In the genomic region with DNA sequence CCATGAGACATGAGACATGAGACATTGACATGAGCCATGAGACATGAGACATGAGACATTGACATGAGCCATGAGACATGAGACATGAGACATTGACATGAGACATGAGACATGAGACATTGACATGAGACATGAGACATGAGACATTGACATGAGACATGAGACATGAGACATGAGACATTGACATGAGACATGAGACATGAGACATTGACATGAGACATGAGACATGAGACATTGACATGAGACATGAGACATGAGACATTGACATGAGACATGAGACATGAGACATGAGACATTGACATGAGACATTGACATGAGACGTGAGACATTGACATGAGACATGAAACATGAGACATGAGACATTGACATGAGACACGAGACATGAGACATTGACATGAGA, we compare ENCODE assay signal across 1 cellular context. TPM values are rescaled to one million over a fixed set of nuclear protein-coding genes. Genes with fewer than 3 reads are reported as not detected.
"Had no signal": no experiment of that assay in that cellular context is flagged by ENCODE, and none has a peak within 500 bp of the region (broad histone marks: within the 10 kb centered on the region; RNA-seq: fewer than 3 reads in every experiment).

No MANE protein-coding gene starts in this region.

RNA-seq across cellular contexts. Expression of gene INHBB, which starts 45.4 kb away (rescaled TPM):
- polyA plus RNA-seq: IgD-negative memory B cell had no signal
